In the genomic region with DNA sequence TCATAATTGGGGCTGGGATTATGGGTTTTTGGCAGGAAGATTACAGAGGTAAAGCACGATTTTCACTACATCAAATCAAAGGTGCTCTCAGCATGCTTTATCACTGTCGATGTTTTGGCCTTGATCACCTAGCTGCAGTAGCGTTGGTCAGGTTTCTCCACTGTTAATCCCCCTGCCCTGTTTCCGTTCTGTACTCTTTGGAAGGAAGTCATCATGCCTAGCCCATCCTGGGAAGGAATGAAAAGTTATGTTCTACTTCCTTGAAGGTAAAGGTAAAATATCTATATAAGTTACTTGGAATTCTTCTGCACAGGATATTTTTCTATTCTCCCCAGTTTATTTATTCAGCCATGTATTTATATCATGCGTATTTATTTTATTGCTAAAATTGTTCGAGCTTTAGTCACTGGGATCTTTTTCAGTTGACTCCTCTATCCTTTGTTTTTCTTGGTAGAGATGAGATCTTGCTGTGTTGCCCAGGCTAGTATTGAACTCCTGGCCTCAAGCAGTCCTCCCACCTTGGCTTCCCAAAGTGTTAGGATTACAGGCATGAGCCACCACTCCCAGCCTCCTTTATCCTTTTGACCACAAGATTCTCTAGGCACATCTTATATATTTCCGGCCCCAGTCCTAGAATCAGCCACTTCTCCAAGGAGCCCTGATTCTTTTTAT, we compare ENCODE assay signal across 19 cellular contexts. TPM values are rescaled to one million over a fixed set of nuclear protein-coding genes. Genes with fewer than 3 reads are reported as not detected.
DNase-seq lines count a peak whose midpoint lies in the region; ATAC-seq and TF ChIP-seq lines count a peak whose summit lies in the region.
"Had no signal": no experiment of that assay in that cellular context is flagged by ENCODE, and none has a peak within 500 bp of the region (broad histone marks: within the 10 kb centered on the region; RNA-seq: fewer than 3 reads in every experiment).

No MANE protein-coding gene starts in this region.

- no peak for TF ChIP-seq CTCF in brain microvascular endothelial cell (IDR thresholded peaks at IDR 0.05; ENCODE audit: low read depth, low read length, missing control alignments)
- TF ChIP-seq CTCF in nephron progenitor cell (IDR thresholded peaks at IDR 0.05), result no peak

- no peak overlapping the region for H3K4me3 Mint-ChIP-seq in activated naive CD4-positive, alpha-beta T cell treated with anti-CD3 and anti-CD28 coated beads, Interleukin-2, amount 10 ng/mL, durations not matched to agents 7 days and 5 days
- no peak overlapping the region for H3K4me3 Mint-ChIP-seq in nephron progenitor cell
- H3K4me3 Mint-ChIP-seq: B cell, CD14-positive monocyte had no signal

- peaks cover 68% of the 10 kb centered on the region for H3K36me3 ChIP-seq in MG63
- peaks cover 3% of the 10 kb centered on the region for H3K36me3 ChIP-seq in brain microvascular endothelial cell (replicated peaks)
- H3K36me3 ChIP-seq in aorta (ENCODE audit: control insufficient read depth in 1 of 2, insufficient read depth in 2 of 2, low read length in 1 of 2), result no peaks in the 10 kb centered on the region

- no peaks in the 10 kb centered on the region for H3K27me3 Mint-ChIP-seq in activated naive CD4-positive, alpha-beta T cell treated with anti-CD3 and anti-CD28 coated beads, Interleukin-2, amount 10 ng/mL, durations not matched to agents 7 days and 5 days
- no peaks in the 10 kb centered on the region for H3K27me3 Mint-ChIP-seq in nephron progenitor cell (ENCODE audit: low read depth, poor library complexity)
- H3K27me3 Mint-ChIP-seq: B cell had no signal

- in situ Hi-C loops in brain microvascular endothelial cell (cut with HindIII; ENCODE audit: low pct_ligation_motif_present, low sequenced_read_pairs), result no loop called here

- H3K4me3 ChIP-seq in MG63 (no peak overlapping the region), brain microvascular endothelial cell (ENCODE audit: low read depth, low read length) (no peak overlapping the region), aorta (ENCODE audit: low read length in 2 of 2) (no peak overlapping the region)

- intact Hi-C loops in aorta (cut with DNase I), result no loop called here

- no peak for DNase-seq in activated naive CD4-positive, alpha-beta T cell treated with anti-CD3 and anti-CD28 coated beads, Interleukin-2, amount 10 ng/mL, durations not matched to agents 7 days and 5 days
- DNase-seq in activated naive CD4-positive, alpha-beta T cell treated with anti-CD3 and anti-CD28 coated beads, Interleukin-2, amount 50 U/mL, for 16 hours, result no peak
- peak; percentile 76 for DNase-seq in MG63
- peak; percentile 16 for DNase-seq in brain microvascular endothelial cell
- no peak for DNase-seq in HEK293T (ENCODE audit: extremely low spot score)
- DNase-seq in nephron progenitor cell, result no peak
- DNase-seq in activated CD4-positive, alpha-beta T cell treated with anti-CD3 and anti-CD28 coated beads, Interleukin-2, amount 50 U/mL, for 1 hour, result no peak
- no peak for DNase-seq in aorta
- DNase-seq: DMS53, Kasumi-1, MM.1S, NCI-H1092 treated with DMSO at 0.1 percent for 48 hours, NCI-H1436 treated with DMSO at 0.1 percent for 48 hours, NCI-H2029, NCI-H2227 treated with DMSO at 0.1 percent for 48 hours, NCI-H510A, NCI-H748 treated with DMSO at 0.1 percent for 48 hours had no signal

- CTCF ChIA-PET in activated naive CD4-positive, alpha-beta T cell treated with anti-CD3 and anti-CD28 coated beads, Interleukin-2, amount 10 ng/mL, durations not matched to agents 7 days and 5 days (lab: Charles Lee), result interaction anchor here (1.4 kb wide), 1 partner anchor 25 kb away, joined by 4 read pairs; the partner anchor contains the start of gene FAF2
- CTCF ChIA-PET in HEK293T (lab: Yijun Ruan, JAX), result no interaction called here

- peaks cover 4% of the 10 kb centered on the region; the same call in 1 of the 2 replicates for H3K9me3 ChIP-seq in MG63
- no peaks in the 10 kb centered on the region for H3K9me3 ChIP-seq in aorta (ENCODE audit: control insufficient read depth, low read length)

- H3K27ac Mint-ChIP-seq in activated naive CD4-positive, alpha-beta T cell treated with anti-CD3 and anti-CD28 coated beads, Interleukin-2, amount 10 ng/mL, durations not matched to agents 7 days and 5 days, result peak overlapping the region; percentile 2
- no peak overlapping the region for H3K27ac Mint-ChIP-seq in nephron progenitor cell
- H3K27ac Mint-ChIP-seq: B cell had no signal

- H3K27ac ChIP-seq in brain microvascular endothelial cell (peak overlapping the region; percentile 1), aorta (ENCODE audit: low read depth in 1 of 2, low read length in 2 of 2) (no peak overlapping the region)

- 73 to 74% methylated on average over 7 of the region's 7 CpGs for WGBS in aorta, 2 donors

- POLR2A ChIA-PET in HEK293T (lab: Yijun Ruan, JAX), result interaction anchor here (1.4 kb wide), 1 partner anchor 26 kb away, joined by 4 read pairs; the partner anchor contains the start of gene FAF2

- H3K4me1 ChIP-seq in aorta (ENCODE audit: control insufficient read depth in 1 of 2, insufficient read depth in 2 of 2, low read length in 2 of 2), result peaks cover 0 to 2% of the 10 kb centered on the region in 2 donors

- no peaks in the 10 kb centered on the region for H3K4me1 Mint-ChIP-seq in activated naive CD4-positive, alpha-beta T cell treated with anti-CD3 and anti-CD28 coated beads, Interleukin-2, amount 10 ng/mL, durations not matched to agents 7 days and 5 days
- H3K4me1 Mint-ChIP-seq in nephron progenitor cell, result no peaks in the 10 kb centered on the region
- H3K4me1 Mint-ChIP-seq: CD14-positive monocyte had no signal

- peaks cover 30% of the 10 kb centered on the region for H3K36me3 Mint-ChIP-seq in activated naive CD4-positive, alpha-beta T cell treated with anti-CD3 and anti-CD28 coated beads, Interleukin-2, amount 10 ng/mL, durations not matched to agents 7 days and 5 days
- peaks cover 74% of the 10 kb centered on the region for H3K36me3 Mint-ChIP-seq in nephron progenitor cell (ENCODE audit: low read depth)

- H3K9me3 Mint-ChIP-seq in activated naive CD4-positive, alpha-beta T cell treated with anti-CD3 and anti-CD28 coated beads, Interleukin-2, amount 10 ng/mL, durations not matched to agents 7 days and 5 days, result no peaks in the 10 kb centered on the region
- H3K9me3 Mint-ChIP-seq in nephron progenitor cell, result peaks cover 22% of the 10 kb centered on the region

- no peak for ATAC-seq in aorta (ENCODE audit: low FRiP score)

- H3K27me3 ChIP-seq in MG63 (no peaks in the 10 kb centered on the region), brain microvascular endothelial cell (replicated peaks) (no peaks in the 10 kb centered on the region), aorta (ENCODE audit: control insufficient read depth in 1 of 2, insufficient read depth in 2 of 2, low read length in 1 of 2) (no peaks in the 10 kb centered on the region)

TF ChIP-seq in HEK293T, 16 proteins besides CTCF, POLR2A, EP300 and RAD21:
- TF ChIP-seq FOXK2 (IDR thresholded peaks at IDR 0.05), result no peak
- TF ChIP-seq LEF1 (IDR thresholded peaks at IDR 0.05; ENCODE audit: borderline replicate concordance), result no peak
- no peak for TF ChIP-seq PKNOX1 (IDR thresholded peaks at IDR 0.05)
- TF ChIP-seq FOXM1 (IDR thresholded peaks at IDR 0.05; ENCODE audit: borderline replicate concordance), result no peak
- no peak for TF ChIP-seq L3MBTL2 (conservative IDR thresholded peaks at IDR 0.05)
- no peak for TF ChIP-seq CTBP1 (IDR thresholded peaks at IDR 0.05; ENCODE audit: borderline replicate concordance)
- no peak for TF ChIP-seq ELF4 (IDR thresholded peaks at IDR 0.05)
- no peak for TF ChIP-seq NFRKB (IDR thresholded peaks at IDR 0.05)
- no peak for TF ChIP-seq SUZ12 (IDR thresholded peaks at IDR 0.05)
- TF ChIP-seq ARNT (IDR thresholded peaks at IDR 0.05), result no peak
- TF ChIP-seq HDGF (IDR thresholded peaks at IDR 0.05; ENCODE audit: borderline replicate concordance), result no peak
- no peak for TF ChIP-seq ZNF384 (IDR thresholded peaks at IDR 0.05)
- TF ChIP-seq TARDBP (IDR thresholded peaks at IDR 0.05), result no peak
- TF ChIP-seq FOXA1 (IDR thresholded peaks at IDR 0.05), result no peak
- TF ChIP-seq SP1 (IDR thresholded peaks at IDR 0.05), result no peak
- no peak for TF ChIP-seq BHLHE40 (IDR thresholded peaks at IDR 0.05; ENCODE audit: borderline replicate concordance)
TF ChIP-seq in HEK293T: peak in this region for 0.

RNA-seq across cellular contexts. Expression of gene FAF2, which starts 25.3 kb away (rescaled TPM):
- total RNA-seq in MG63 (2014; rRNA removed; shearing (Covaris generic); ENCODE audit: low replicate concordance), result 48.8 and 49.4 TPM in 2 replicates
- 10 to 100 TPM; 27.5 to 31.4 TPM for total RNA-seq in aorta
- 10 to 100 TPM in 1 of 2 donors, 1 to 10 TPM in 1; 5.0 to 10.3 TPM for polyA plus RNA-seq in aorta

RNA-seq across cellular contexts. Expression of gene CLTB, which starts 57.1 kb away (rescaled TPM):
- total RNA-seq in MG63 (2014; rRNA removed; shearing (Covaris generic); ENCODE audit: low replicate concordance), result 281 and 342 TPM in 2 replicates
- 100 to 1,000 TPM in 1 of 2 donors, 10 to 100 TPM in 1; 86.7 to 124 TPM for total RNA-seq in aorta
- polyA plus RNA-seq in aorta, result 100 to 1,000 TPM; 143 to 160 TPM

Comparison
In these comparisons a context has a peak if more than half of its experiments do, and no peak if none do; other contexts are left out.
1. DNase-seq: peak in MG63 (single experiment) and brain microvascular endothelial cell (single experiment); none in activated naive CD4-positive, alpha-beta T cell treated with anti-CD3 and anti-CD28 coated beads, Interleukin-2, amount 10 ng/mL, durations not matched to agents 7 days and 5 days (single experiment), activated naive CD4-positive, alpha-beta T cell treated with anti-CD3 and anti-CD28 coated beads, Interleukin-2, amount 50 U/mL, for 16 hours (single experiment), HEK293T (single experiment), nephron progenitor cell (single experiment), activated CD4-positive, alpha-beta T cell treated with anti-CD3 and anti-CD28 coated beads, Interleukin-2, amount 50 U/mL, for 1 hour (single experiment) and aorta (0 of 2).